Comparison of ENCODE assay signal across 10 cellular contexts in the genomic region with DNA sequence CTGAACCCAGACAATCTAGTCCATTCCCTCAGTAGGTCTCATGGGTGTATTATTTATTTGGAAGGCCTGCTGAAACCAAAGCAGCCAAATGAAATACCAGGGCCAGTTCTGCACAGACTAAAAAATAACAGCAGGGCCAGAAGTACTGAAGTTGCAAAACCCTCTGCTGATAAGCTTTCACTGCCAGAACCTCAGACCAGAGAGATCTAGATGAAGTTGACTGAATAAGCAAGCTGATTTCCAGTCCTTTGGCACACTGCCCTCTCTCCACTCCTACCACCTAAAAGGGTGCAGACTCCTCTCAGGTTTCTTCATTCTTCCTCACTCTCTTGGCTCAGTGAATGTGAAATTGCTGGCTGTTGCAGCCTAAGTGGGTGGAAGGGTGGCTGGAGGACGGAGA.
DNase-seq lines count a peak whose midpoint lies in the region; ATAC-seq and TF ChIP-seq lines count a peak whose summit lies in the region.
"Had no signal": no experiment of that assay in that cellular context is flagged by ENCODE, and none has a peak within 500 bp of the region (broad histone marks: within the 10 kb centered on the region; RNA-seq: fewer than 3 reads in every experiment).

No MANE protein-coding gene starts in this region.

- no peak for TF ChIP-seq CTCF in SK-N-SH (IDR thresholded peaks at IDR 0.05)
- no peak for TF ChIP-seq CTCF in coronary artery (IDR thresholded peaks at IDR 0.05)
- no peak for TF ChIP-seq CTCF in lung (IDR thresholded peaks at IDR 0.05; ENCODE audit: control extremely low read depth, extremely low read depth)

- DNase-seq in SK-N-SH (peak; percentile 23), coronary artery (ENCODE audit: low spot score) (peak; percentile 83), lung (ENCODE audit: low spot score) (peak; percentile 89), aorta (peak in 1 of 2 donors; percentile 87)
- no peak for DNase-seq in NK-92 treated with Interleukin-12 subunit alpha and Interleukin-12 subunit beta, amount 100 ng/mL, for 24 hours (lab: John Stamatoyannopoulos, UW)
- DNase-seq: effector memory CD4-positive, alpha-beta T cell; T-helper 1 cell had no signal

- intact Hi-C loops in aorta (cut with DNase I): loop anchor here in 1 of 2 donors (2.0 kb wide), 1 partner anchor 21 kb away; no protein-coding TSS in a partner anchor

- peak overlapping the region in 1 of 2 experiments; percentile 73; a peak in 2 of 4 replicates for H3K27ac ChIP-seq in SK-N-SH (ENCODE audit: low read depth in 2 of 2, low read length in 1 of 2)
- H3K27ac ChIP-seq in coronary artery: peak overlapping the region in 1 of 2 donors; percentile 9
- no peak overlapping the region for H3K27ac ChIP-seq in lung (ENCODE audit: low read depth in 1 of 2, low read length in 1 of 2)
- peak overlapping the region; percentile 57 to 71 for H3K27ac ChIP-seq in aorta (ENCODE audit: low read depth in 1 of 2, low read length in 2 of 2)

- peak; percentile 14; the same call in 1 of the 2 replicates for TF ChIP-seq RAD21 in SK-N-SH (IDR thresholded peaks at IDR 0.05; ENCODE audit: low read length)

- CTCF ChIA-PET in SK-N-SH (lab: Yijun Ruan, JAX): interaction anchor here (0.6 to 1.0 kb wide), 2 partner anchors 68 to 208 kb away, joined by 3 to 5 read pairs; no protein-coding TSS in a partner anchor

- no peaks in the 10 kb centered on the region for H3K79me2 ChIP-seq in SK-N-SH (ENCODE audit: insufficient read depth)

- H3K9ac ChIP-seq in SK-N-SH: no peak overlapping the region

- TF ChIP-seq EP300 in SK-N-SH (IDR thresholded peaks at IDR 0.05; ENCODE audit: borderline replicate concordance in 1 of 2, low read depth in 1 of 2, low read length in 1 of 2): no peak

- no peaks in the 10 kb centered on the region for H3F3A ChIP-seq in SK-N-SH (replicated peaks; ENCODE audit: insufficient read depth)

- H3K4me2 ChIP-seq in SK-N-SH: no peak overlapping the region

- no peaks in the 10 kb centered on the region for H3K9me2 ChIP-seq in SK-N-SH

- H3K4me1 ChIP-seq in SK-N-SH (ENCODE audit: control insufficient read depth in 1 of 2, insufficient read depth in 2 of 2, low read depth in 1 of 2, low read length in 1 of 2) (peaks cover 0 to 31% of the 10 kb centered on the region in 2 experiments; a peak in 2 of 4 replicates), lung (ENCODE audit: control insufficient read depth in 2 of 2, insufficient read depth in 2 of 2, low read length in 2 of 2) (peaks cover 0 to 2% of the 10 kb centered on the region in 2 donors), aorta (ENCODE audit: control insufficient read depth in 1 of 2, insufficient read depth in 2 of 2, low read length in 2 of 2) (peaks cover 8 to 13% of the 10 kb centered on the region in 2 donors)

- 47% methylated on average over 1 of the region's 1 CpG for WGBS in SK-N-SH (ENCODE audit: low lambda C conversion rate)
- 58 to 63% methylated on average over 1 of the region's 1 CpG for WGBS in lung, 2 donors
- WGBS in aorta, 2 donors: 5 to 6% methylated on average over 1 of the region's 1 CpG

- ATAC-seq in SK-N-SH treated with all-trans-retinoic acid at 6 μM for 48 hours (no peak), lung (ENCODE audit: insufficient read depth, low FRiP score) (peak; percentile 54), aorta (ENCODE audit: low FRiP score) (peak; percentile 85), HG02852 (IDR thresholded peaks at IDR 0.05; ENCODE audit: unreplicated experiment) (no peak), GM18909 (IDR thresholded peaks at IDR 0.05; ENCODE audit: poor library complexity, unreplicated experiment) (no peak)

- H3K36me3 ChIP-seq in SK-N-SH (replicated peaks in 1 of 2; ENCODE audit: control insufficient read depth in 1 of 2, insufficient read depth in 2 of 2, low read length in 1 of 2): no peaks in the 10 kb centered on the region
- no peaks in the 10 kb centered on the region for H3K36me3 ChIP-seq in lung (ENCODE audit: control insufficient read depth in 2 of 2, insufficient read depth in 2 of 2, low read length in 2 of 2)
- no peaks in the 10 kb centered on the region for H3K36me3 ChIP-seq in aorta (ENCODE audit: control insufficient read depth in 1 of 2, insufficient read depth in 2 of 2, low read length in 1 of 2)

- H2AFZ ChIP-seq in SK-N-SH (ENCODE audit: low read depth): no peak overlapping the region

- POLR2A ChIA-PET in SK-N-SH (lab: Yijun Ruan, JAX): no interaction called here

- no peak overlapping the region for H3K4me3 ChIP-seq in SK-N-SH (ENCODE audit: low read depth in 2 of 2, low read length in 1 of 2)
- H3K4me3 ChIP-seq in coronary artery: no peak overlapping the region
- no peak overlapping the region for H3K4me3 ChIP-seq in lung
- H3K4me3 ChIP-seq in aorta (ENCODE audit: low read length in 2 of 2): no peak overlapping the region

- H3K9me3 ChIP-seq in SK-N-SH: no peaks in the 10 kb centered on the region
- H3K9me3 ChIP-seq in lung (ENCODE audit: control insufficient read depth in 2 of 2, insufficient read depth in 1 of 2, low read length in 1 of 2): peaks cover 0 to 6% of the 10 kb centered on the region in 2 donors
- H3K9me3 ChIP-seq in aorta (ENCODE audit: control insufficient read depth, low read length): peaks cover 2% of the 10 kb centered on the region

- H3K27me3 ChIP-seq in SK-N-SH (ENCODE audit: insufficient read depth) (no peaks in the 10 kb centered on the region), lung (ENCODE audit: control insufficient read depth, insufficient read depth) (no peaks in the 10 kb centered on the region), aorta (ENCODE audit: control insufficient read depth in 1 of 2, insufficient read depth in 2 of 2, low read length in 1 of 2) (no peaks in the 10 kb centered on the region)

- no peaks in the 10 kb centered on the region for H4K20me1 ChIP-seq in SK-N-SH (ENCODE audit: insufficient read depth)

TF ChIP-seq in SK-N-SH, 30 proteins besides CTCF, POLR2A, EP300 and RAD21 (continues in another document):
- TF ChIP-seq ZBTB33 (IDR thresholded peaks at IDR 0.05; ENCODE audit: borderline replicate concordance, low read depth) (no peak), GATA2 (CRISPR knock-in tag; IDR thresholded peaks at IDR 0.05) (peak; percentile 47; the same call in 1 of the 2 replicates), PBX3 (IDR thresholded peaks at IDR 0.05) (no peak)

TF ChIP-seq in SK-N-SH treated with all-trans-retinoic acid at 6 μM for 48 hours, 23 proteins besides CTCF, POLR2A, EP300 and RAD21:
- no peak for TF ChIP-seq GLIS3 (CRISPR knock-in tag; IDR thresholded peaks at IDR 0.05)
TF ChIP-seq in SK-N-SH treated with all-trans-retinoic acid at 6 μM for 48 hours: peak in this region for 0.

Comparison
In these comparisons a context has a peak if more than half of its experiments do, and no peak if none do; other contexts are left out.
1. H3K27ac ChIP-seq: peak in aorta (2 of 2); none in lung (0 of 2).
2. ATAC-seq: peak in lung (single experiment) and aorta (single experiment); none in SK-N-SH treated with all-trans-retinoic acid at 6 μM for 48 hours (single experiment), HG02852 (single experiment) and GM18909 (single experiment).